In the genomic region with DNA sequence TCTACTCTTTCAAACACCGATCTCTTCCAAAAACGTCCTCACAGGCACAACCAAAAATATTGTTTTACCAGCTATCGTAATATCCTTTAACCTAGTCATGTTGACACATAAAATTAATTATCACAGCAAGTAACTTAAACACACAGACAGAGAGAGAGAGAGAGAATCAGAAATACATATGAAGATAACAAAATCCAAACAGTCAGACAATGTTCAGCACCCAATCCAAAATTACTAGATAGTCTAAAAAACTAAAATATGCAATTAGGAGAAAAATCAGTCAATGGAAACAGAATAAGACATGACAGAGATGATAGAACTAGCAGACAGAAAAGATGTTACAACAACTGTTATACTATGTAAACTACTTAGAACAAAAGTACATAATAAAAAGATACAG, we compare ENCODE assay signal across 10 cellular contexts.
"Had no signal": no experiment of that assay in that cellular context is flagged by ENCODE, and none has a peak within 500 bp of the region (broad histone marks: within the 10 kb centered on the region; RNA-seq: fewer than 3 reads in every experiment).

No MANE protein-coding gene starts in this region.

- H3K4me3 ChIP-seq: GM23248 had no signal

- H3K9ac ChIP-seq: GM23248, KMS-11 had no signal

- DNase-seq: GM23248, GOT3, H9, HCEC 1CT, HFFc6, KBM-7 had no signal

- ATAC-seq: HepG2 had no signal

- FAIRE-seq: H54, HepG2 had no signal

- H3K27ac ChIP-seq: GM23248, HL-60, KMS-11 had no signal
